In genomic region chr1:241215203-241215602, GRCh38 we compare ENCODE assay signal across 16 cellular contexts.
DNase-seq lines count a peak whose midpoint lies in the region; ATAC-seq and TF ChIP-seq lines count a peak whose summit lies in the region.
"Had no signal": no experiment of that assay in that cellular context is flagged by ENCODE, and none has a peak within 500 bp of the region (broad histone marks: within the 10 kb centered on the region; RNA-seq: fewer than 3 reads in every experiment).

No MANE protein-coding gene starts in this region.

- H3K9me2 ChIP-seq in GM23338 (ENCODE audit: insufficient read depth): no peaks in the 10 kb centered on the region

- H3K27me3 Mint-ChIP-seq in GM23338 (ENCODE audit: insufficient read depth, low read depth, poor library complexity) (no peaks in the 10 kb centered on the region), glutamatergic neuron (ENCODE audit: unreplicated experiment) (peaks cover 2% of the 10 kb centered on the region)
- H3K27me3 Mint-ChIP-seq: IgD-negative memory B cell had no signal

- H3K27me3 ChIP-seq in GM23338 (ENCODE audit: insufficient read depth) (no peaks in the 10 kb centered on the region), lung (ENCODE audit: control insufficient read depth, insufficient read depth) (no peaks in the 10 kb centered on the region), upper lobe of right lung (no peaks in the 10 kb centered on the region)

- H3K79me2 ChIP-seq in GM23338 (replicated peaks; ENCODE audit: insufficient read depth): no peaks in the 10 kb centered on the region

- H3K4me1 ChIP-seq in GM23338 (ENCODE audit: insufficient read depth) (peaks cover 21% of the 10 kb centered on the region; the same call in 1 of the 2 replicates), lung (ENCODE audit: control insufficient read depth in 2 of 2, insufficient read depth in 2 of 2, low read length in 2 of 2) (no peaks in the 10 kb centered on the region), upper lobe of right lung (no peaks in the 10 kb centered on the region)

- H3K4me2 ChIP-seq in GM23338: no peak overlapping the region
- H3K4me2 ChIP-seq: PC-9 had no signal

- 0 out of 2 replicates have a peak overlapping the region, but pooled peaks have one; percentile 28 for H2AFZ ChIP-seq in GM23338
- H2AFZ ChIP-seq: PC-9 had no signal

- WGBS in lung, 2 donors: 4 to 9% methylated on average over 4 of the region's 4 CpGs

- peaks cover 7% of the 10 kb centered on the region; the same call in 2 of the 3 replicates for H3K36me3 Mint-ChIP-seq in GM23338 (ENCODE audit: low read depth)
- H3K36me3 Mint-ChIP-seq in glutamatergic neuron (ENCODE audit: unreplicated experiment): no peaks in the 10 kb centered on the region

- H3K4me1 Mint-ChIP-seq in GM23338: peaks cover 16% of the 10 kb centered on the region; the same call in 2 of the 3 replicates
- peaks cover 7% of the 10 kb centered on the region for H3K4me1 Mint-ChIP-seq in glutamatergic neuron (ENCODE audit: low read depth, unreplicated experiment)
- H3K4me1 Mint-ChIP-seq: IgD-negative memory B cell had no signal

- TF ChIP-seq CTCF in GM23338 (conservative IDR thresholded peaks at IDR 0.05; ENCODE audit: low read depth in 2 of 2): no peak
- no peak for TF ChIP-seq CTCF in fibroblast of mammary gland (conservative IDR thresholded peaks at IDR 0.05; ENCODE audit: control insufficient read depth, insufficient read depth, low read depth, low read length)
- TF ChIP-seq CTCF in lung (IDR thresholded peaks at IDR 0.05; ENCODE audit: control extremely low read depth, extremely low read depth): no peak
- no peak for TF ChIP-seq CTCF in upper lobe of right lung (IDR thresholded peaks at IDR 0.05)
- no peak for TF ChIP-seq CTCF in glutamatergic neuron (IDR thresholded peaks at IDR 0.05; ENCODE audit: partially characterized antibody, unreplicated experiment)

- H3K4me3 ChIP-seq in GM23338: no peak overlapping the region
- no peak overlapping the region for H3K4me3 ChIP-seq in fibroblast of mammary gland (ENCODE audit: control insufficient read depth, low read depth, low read length)
- H3K4me3 ChIP-seq in lung: no peak overlapping the region
- no peak overlapping the region for H3K4me3 ChIP-seq in upper lobe of right lung
- H3K4me3 ChIP-seq: HAP-1, PC-9 had no signal

- H4K20me1 ChIP-seq in GM23338 (replicated peaks; ENCODE audit: insufficient read depth): no peaks in the 10 kb centered on the region

- H3K4me3 Mint-ChIP-seq in GM23338 (no peak overlapping the region), glutamatergic neuron (ENCODE audit: unreplicated experiment) (no peak overlapping the region)
- H3K4me3 Mint-ChIP-seq: IgD-negative memory B cell had no signal

- no peak for DNase-seq in GM23338 (ENCODE audit: low spot score)
- DNase-seq in fibroblast of mammary gland (ENCODE audit: low read depth): peak; percentile 30
- DNase-seq in lung (ENCODE audit: low spot score): no peak
- DNase-seq in upper lobe of right lung: no peak
- no peak for DNase-seq in NCI-H226
- DNase-seq in glutamatergic neuron: no peak
- no peak for DNase-seq in DMS 273 (lab: John Stamatoyannopoulos, UW; ENCODE audit: unreplicated experiment)
- DNase-seq: Kasumi-1, NCI-H187, NCI-H446 treated with DMSO at 0.1 percent for 48 hours, NCI-H774, PC-9 had no signal

- no peaks in the 10 kb centered on the region for H3K36me3 ChIP-seq in GM23338 (ENCODE audit: insufficient read depth)
- H3K36me3 ChIP-seq in lung (ENCODE audit: control insufficient read depth in 2 of 2, insufficient read depth in 2 of 2, low read length in 2 of 2): no peaks in the 10 kb centered on the region
- no peaks in the 10 kb centered on the region for H3K36me3 ChIP-seq in upper lobe of right lung
- H3K36me3 ChIP-seq: HAP-1 had no signal

- H3K27ac ChIP-seq in GM23338 (ENCODE audit: low read depth) (no peak overlapping the region), lung (ENCODE audit: low read depth in 1 of 2, low read length in 1 of 2) (no peak overlapping the region), upper lobe of right lung (no peak overlapping the region)
- H3K27ac ChIP-seq: C4-2B, PC-9 had no signal

- H3K9me3 ChIP-seq in lung (ENCODE audit: control insufficient read depth in 2 of 2, insufficient read depth in 1 of 2, low read length in 1 of 2) (peaks cover 0 to 7% of the 10 kb centered on the region in 2 donors), upper lobe of right lung (peaks cover 5% of the 10 kb centered on the region)
- H3K9me3 ChIP-seq: HAP-1 had no signal

- no peak for ATAC-seq in GM23338
- peak; percentile 45 for ATAC-seq in lung (ENCODE audit: insufficient read depth, low FRiP score)
- ATAC-seq in upper lobe of right lung: peak; percentile 88
- ATAC-seq: Right ventricle myocardium inferior had no signal

- H3F3A ChIP-seq in GM23338 (replicated peaks; ENCODE audit: low read depth): no peaks in the 10 kb centered on the region

- intact Hi-C loops in upper lobe of right lung (cut with DNase I): no loop called here

- H3K27ac Mint-ChIP-seq in GM23338: no peak overlapping the region
- no peak overlapping the region for H3K27ac Mint-ChIP-seq in glutamatergic neuron (ENCODE audit: unreplicated experiment)
- H3K27ac Mint-ChIP-seq: IgD-negative memory B cell had no signal

- H3K9me3 Mint-ChIP-seq in GM23338: no peaks in the 10 kb centered on the region
- H3K9me3 Mint-ChIP-seq in glutamatergic neuron (ENCODE audit: unreplicated experiment): no peaks in the 10 kb centered on the region

TF ChIP-seq in GM23338, 12 proteins besides CTCF, POLR2A, EP300 and RAD21 (continues in another document):
- TF ChIP-seq EZH2 (IDR thresholded peaks at IDR 0.05; ENCODE audit: low read depth, unreplicated experiment): no peak
- TF ChIP-seq ETS1 (IDR thresholded peaks at IDR 0.05): no peak
- no peak for TF ChIP-seq POLR2AphosphoS5 (IDR thresholded peaks at IDR 0.05; ENCODE audit: low read depth)
- TF ChIP-seq REST (IDR thresholded peaks at IDR 0.05; ENCODE audit: unreplicated experiment): no peak
- no peak for TF ChIP-seq CREB1 (CRISPR knock-in tag; IDR thresholded peaks at IDR 0.05; ENCODE audit: low read depth)
- TF ChIP-seq ZNF114 (CRISPR knock-in tag; IDR thresholded peaks at IDR 0.05): no peak
- TF ChIP-seq STAT1 (IDR thresholded peaks at IDR 0.05; ENCODE audit: unreplicated experiment): no peak
- no peak for TF ChIP-seq JUNB (IDR thresholded peaks at IDR 0.05; ENCODE audit: unreplicated experiment)
